Comparison of ENCODE assay signal across 11 cellular contexts in the genomic region with DNA sequence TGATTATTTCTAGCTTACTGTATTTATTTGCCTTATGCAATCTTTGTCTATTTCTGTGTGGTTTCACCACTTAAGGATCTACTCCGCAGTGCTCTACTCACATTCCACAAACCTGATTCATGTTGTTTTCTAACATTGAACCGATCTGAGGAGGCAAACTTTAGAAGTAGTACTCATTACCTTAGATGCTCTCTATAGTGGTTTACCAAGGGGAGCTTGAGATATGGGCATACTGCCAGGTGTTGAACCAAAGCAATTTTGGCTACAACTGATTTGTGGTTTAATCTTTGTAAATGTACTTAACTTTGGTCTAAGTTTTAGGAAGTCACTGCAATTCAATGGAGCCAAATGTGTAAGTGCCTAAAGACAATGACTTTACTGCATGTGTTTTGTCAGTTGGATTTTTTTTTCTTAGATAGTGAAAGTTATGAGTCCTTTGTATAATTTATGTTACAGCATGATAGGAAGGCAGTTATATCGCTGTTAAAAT. TPM values are rescaled to one million over a fixed set of nuclear protein-coding genes. Genes with fewer than 3 reads are reported as not detected.
DNase-seq lines count a peak whose midpoint lies in the region; ATAC-seq, FAIRE-seq and TF ChIP-seq lines count a peak whose summit lies in the region.
"Had no signal": no experiment of that assay in that cellular context is flagged by ENCODE, and none has a peak within 500 bp of the region (broad histone marks: within the 10 kb centered on the region; RNA-seq: fewer than 3 reads in every experiment).

No MANE protein-coding gene starts in this region.

- H3K4me3 ChIP-seq in fibroblast of pulmonary artery (replicated peaks; ENCODE audit: low read depth, low read length) (no peak overlapping the region), colonic mucosa (no peak overlapping the region), gastrocnemius medialis (no peak overlapping the region)

- TF ChIP-seq CTCF in fibroblast of pulmonary artery (IDR thresholded peaks at IDR 0.05; ENCODE audit: low read length, missing control alignments) (no peak), colonic mucosa (IDR thresholded peaks at IDR 0.05) (no peak), gastrocnemius medialis (IDR thresholded peaks at IDR 0.05 in 4 of 5, conservative IDR thresholded peaks at IDR 0.05 in 1 of 5) (no peak)

- DNase-seq in left ventricle myocardium superior (no peak), Right ventricle myocardium inferior (ENCODE audit: missing footprints) (no peak), OCI-M1 (lab: John Stamatoyannopoulos, UW) (peak; percentile 33), fibroblast of pulmonary artery (ENCODE audit: low read depth) (peak; percentile 97), frontal cortex (ENCODE audit: low spot score in 2 of 2) (no peak), colonic mucosa (no peak), gastrocnemius medialis (no peak)
- DNase-seq in stimulated activated naive CD8-positive, alpha-beta T cell treated with anti-CD3 and anti-CD28 coated beads, Interleukin-15, Interleukin-2, amounts not matched to agents 100 U/mL and 50 U/mL, for 24 hours: no peak
- DNase-seq: activated CD4-positive, alpha-beta T cell treated with anti-CD3 and anti-CD28 coated beads for 36 hours; effector memory CD8-positive, alpha-beta T cell; Karpas-422 had no signal

- ATAC-seq in left ventricle myocardium superior (peak; percentile 25), Right ventricle myocardium inferior (no peak), gastrocnemius medialis (no peak)
- ATAC-seq in stimulated activated naive CD8-positive, alpha-beta T cell treated with anti-CD3 and anti-CD28 coated beads, Interleukin-15, Interleukin-2, amounts not matched to agents 100 U/mL and 50 U/mL, for 24 hours: no peak
- ATAC-seq: activated CD4-positive, alpha-beta T cell treated with anti-CD3 and anti-CD28 coated beads for 36 hours; effector memory CD8-positive, alpha-beta T cell had no signal

- H3K36me3 ChIP-seq in colonic mucosa (no peaks in the 10 kb centered on the region), gastrocnemius medialis (no peaks in the 10 kb centered on the region)

- in situ Hi-C loops in gastrocnemius medialis (cut with MboI; ENCODE audit: low sequenced_read_pairs in 4 of 4): no loop called here

- no peak overlapping the region for H3K9ac ChIP-seq in colonic mucosa (ENCODE audit: low read depth in 2 of 2, low read length in 2 of 2)

- H3K9me3 ChIP-seq in colonic mucosa: no peaks in the 10 kb centered on the region
- no peaks in the 10 kb centered on the region for H3K9me3 ChIP-seq in gastrocnemius medialis

- H3K27ac ChIP-seq in colonic mucosa (no peak overlapping the region), gastrocnemius medialis (no peak overlapping the region)

- FAIRE-seq in frontal cortex (lab: Jason Lieb, UNC): no peak

- no peak for TF ChIP-seq POLR2A in gastrocnemius medialis (IDR thresholded peaks at IDR 0.05)

- intact Hi-C loops in left ventricle myocardium superior (cut with micrococcal nuclease) (no loop called here), Right ventricle myocardium inferior (cut with DNase I) (no loop called here), colonic mucosa (cut with DNase I) (no loop called here), gastrocnemius medialis (cut with DNase I; ENCODE audit: low total_unique reads) (loop anchor here (10.0 kb wide), 1 partner anchor 49 kb away; a partner anchor contains a TSS)

- H3K27me3 ChIP-seq in colonic mucosa (no peaks in the 10 kb centered on the region), gastrocnemius medialis (no peaks in the 10 kb centered on the region)

- H3K4me1 ChIP-seq in colonic mucosa: no peaks in the 10 kb centered on the region
- peaks cover 0 to 10% of the 10 kb centered on the region in 2 donors for H3K4me1 ChIP-seq in gastrocnemius medialis

RNA-seq across cellular contexts. Expression of a gene that starts 50.1 kb away (rescaled TPM):
- total RNA-seq in left ventricle myocardium superior: 3.4 TPM
- 4.1 TPM for total RNA-seq in Right ventricle myocardium inferior
- total RNA-seq in frontal cortex: 678 TPM
- total RNA-seq in colonic mucosa: 1 to 10 TPM in 1 of 2 donors, under 1 TPM in 1; 0.84 to 1.4 TPM
- total RNA-seq in gastrocnemius medialis: 1 to 10 TPM; 1.8 to 2.7 (median 2.2) TPM

Comparison
In these comparisons a context has a peak if more than half of its experiments do, and no peak if none do; other contexts are left out.
1. DNase-seq: peak in OCI-M1 (single experiment) and fibroblast of pulmonary artery (single experiment); none in left ventricle myocardium superior (single experiment), Right ventricle myocardium inferior (single experiment), frontal cortex (0 of 2), stimulated activated naive CD8-positive, alpha-beta T cell treated with anti-CD3 and anti-CD28 coated beads, Interleukin-15, Interleukin-2, amounts not matched to agents 100 U/mL and 50 U/mL, for 24 hours (single experiment), colonic mucosa (single experiment) and gastrocnemius medialis (0 of 2).
2. RNA of a gene that starts 50.1 kb away (total RNA-seq): 678 TPM in frontal cortex (single experiment); 4.1 TPM in Right ventricle myocardium inferior (single experiment), 3.4 TPM in left ventricle myocardium superior (single experiment), 1.8 to 2.7 TPM in gastrocnemius medialis and 0.84 to 1.4 TPM in colonic mucosa; every median in the first group is over 100 times any median in the second.